Comparison of ENCODE assay signal across 12 cellular contexts in the genomic region with DNA sequence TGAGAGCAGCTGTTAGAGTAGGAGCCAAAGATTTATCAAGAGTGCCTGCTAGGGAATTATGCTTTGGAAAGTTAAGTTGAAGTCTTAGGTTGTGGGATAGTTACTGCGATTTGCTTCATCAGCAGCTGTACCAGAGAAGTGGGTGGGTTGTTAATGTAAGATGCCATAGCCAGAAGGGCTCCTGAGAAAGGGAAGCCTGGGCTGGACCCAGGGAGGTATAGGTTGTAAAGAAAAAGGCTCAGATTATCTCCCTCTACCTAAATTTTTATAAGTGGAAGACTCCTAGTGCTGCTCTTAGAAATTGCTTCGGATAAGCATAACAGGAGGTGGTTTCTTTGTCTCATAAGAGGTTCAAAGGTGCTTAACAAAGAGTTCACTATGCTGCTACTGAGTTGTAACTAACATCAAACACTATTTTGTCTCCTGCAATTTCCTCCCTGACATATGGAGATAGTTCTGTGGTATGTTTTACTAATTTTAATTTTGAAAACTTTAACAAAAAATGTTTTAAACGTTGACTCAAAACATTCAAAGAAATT.
DNase-seq lines count a peak whose midpoint lies in the region; ATAC-seq, FAIRE-seq and TF ChIP-seq lines count a peak whose summit lies in the region.
"Had no signal": no experiment of that assay in that cellular context is flagged by ENCODE, and none has a peak within 500 bp of the region (broad histone marks: within the 10 kb centered on the region; RNA-seq: fewer than 3 reads in every experiment).

No MANE protein-coding gene starts in this region.

- no peaks in the 10 kb centered on the region for H3K9me3 Mint-ChIP-seq in activated naive CD4-positive, alpha-beta T cell treated with anti-CD3 and anti-CD28 coated beads, Interleukin-2, amount 50 U/mL, for 24 hours
- H3K9me3 Mint-ChIP-seq in activated naive CD4-positive, alpha-beta T cell treated with anti-CD3 and anti-CD28 coated beads for 36 hours: no peaks in the 10 kb centered on the region
- peaks cover 8% of the 10 kb centered on the region; the same call in 1 of the 2 replicates for H3K9me3 Mint-ChIP-seq in WTC11
- no peaks in the 10 kb centered on the region for H3K9me3 Mint-ChIP-seq in stimulated activated memory B cell treated with anti-CD40 and anti-IgM and Interleukin-4, amounts not matched to agents 10 μg/mL and 1 μg/mL and 100 μg/mL, for 72 hours
- H3K9me3 Mint-ChIP-seq in activated T-helper 17 cell treated with anti-CD3 and anti-CD28 coated beads, Interleukin-2, amount 50 U/mL, for 72 hours: no peaks in the 10 kb centered on the region
- no peaks in the 10 kb centered on the region for H3K9me3 Mint-ChIP-seq in T-helper 2 cell treated with Interferon-gamma antibody and Interleukin-4, amounts not matched to agents 5 μg/mL and 100 μg/mL, for 36 hours

- intact Hi-C loops in activated naive CD4-positive, alpha-beta T cell treated with anti-CD3 and anti-CD28 coated beads for 36 hours (cut with micrococcal nuclease): no loop called here
- intact Hi-C loops in kidney (cut with DNase I): no loop called here

- H3K4me2 ChIP-seq in SK-N-SH: no peak overlapping the region

- H3K9me3 ChIP-seq in kidney (ENCODE audit: control insufficient read depth in 1 of 2, low read length in 2 of 2) (no peaks in the 10 kb centered on the region), SK-N-SH (no peaks in the 10 kb centered on the region)

- H3K4me3 ChIP-seq in kidney (ENCODE audit: low read length in 2 of 2): no peak overlapping the region
- no peak overlapping the region for H3K4me3 ChIP-seq in SK-N-SH (ENCODE audit: low read depth in 2 of 2, low read length in 1 of 2)

- peak; percentile 23 for FAIRE-seq in kidney (lab: Jason Lieb, UNC)

- no peaks in the 10 kb centered on the region for H3K9me2 ChIP-seq in SK-N-SH

- no peak overlapping the region for H3K27ac ChIP-seq in kidney (ENCODE audit: low read depth in 2 of 2, low read length in 2 of 2)
- no peak overlapping the region for H3K27ac ChIP-seq in SK-N-SH (ENCODE audit: low read depth in 2 of 2, low read length in 1 of 2)
- H3K27ac ChIP-seq: 22Rv1 had no signal

- no peak overlapping the region for H3K4me3 Mint-ChIP-seq in activated naive CD4-positive, alpha-beta T cell treated with anti-CD3 and anti-CD28 coated beads, Interleukin-2, amount 50 U/mL, for 24 hours
- H3K4me3 Mint-ChIP-seq in activated naive CD4-positive, alpha-beta T cell treated with anti-CD3 and anti-CD28 coated beads for 36 hours: no peak overlapping the region
- H3K4me3 Mint-ChIP-seq in WTC11: no peak overlapping the region
- no peak overlapping the region for H3K4me3 Mint-ChIP-seq in stimulated activated memory B cell treated with anti-CD40 and anti-IgM and Interleukin-4, amounts not matched to agents 10 μg/mL and 1 μg/mL and 100 μg/mL, for 72 hours
- no peak overlapping the region for H3K4me3 Mint-ChIP-seq in activated T-helper 17 cell treated with anti-CD3 and anti-CD28 coated beads, Interleukin-2, amount 50 U/mL, for 72 hours
- H3K4me3 Mint-ChIP-seq in T-helper 2 cell treated with Interferon-gamma antibody and Interleukin-4, amounts not matched to agents 5 μg/mL and 100 μg/mL, for 36 hours: no peak overlapping the region

- H4K20me1 ChIP-seq in SK-N-SH (ENCODE audit: insufficient read depth): no peaks in the 10 kb centered on the region

- no peaks in the 10 kb centered on the region for H3K27me3 ChIP-seq in SK-N-SH (ENCODE audit: insufficient read depth)

- H2AFZ ChIP-seq in SK-N-SH (ENCODE audit: low read depth): no peak overlapping the region

- under 1% methylated on average over 3 of the region's 3 CpGs for WGBS in SK-N-SH (ENCODE audit: low lambda C conversion rate)

- CTCF ChIA-PET in activated naive CD4-positive, alpha-beta T cell treated with anti-CD3 and anti-CD28 coated beads for 36 hours (lab: Charles Lee): no interaction called here
- CTCF ChIA-PET in WTC11 (lab: Charles Lee): no interaction called here
- CTCF ChIA-PET in SK-N-SH (lab: Yijun Ruan, JAX): no interaction called here

- H3K27ac Mint-ChIP-seq in activated naive CD4-positive, alpha-beta T cell treated with anti-CD3 and anti-CD28 coated beads, Interleukin-2, amount 50 U/mL, for 24 hours: peak overlapping the region; percentile 66
- no peak overlapping the region for H3K27ac Mint-ChIP-seq in activated naive CD4-positive, alpha-beta T cell treated with anti-CD3 and anti-CD28 coated beads for 36 hours
- peak overlapping the region; percentile 50 for H3K27ac Mint-ChIP-seq in WTC11
- H3K27ac Mint-ChIP-seq in stimulated activated memory B cell treated with anti-CD40 and anti-IgM and Interleukin-4, amounts not matched to agents 10 μg/mL and 1 μg/mL and 100 μg/mL, for 72 hours: no peak overlapping the region
- H3K27ac Mint-ChIP-seq in activated T-helper 17 cell treated with anti-CD3 and anti-CD28 coated beads, Interleukin-2, amount 50 U/mL, for 72 hours: no peak overlapping the region
- no peak overlapping the region for H3K27ac Mint-ChIP-seq in T-helper 2 cell treated with Interferon-gamma antibody and Interleukin-4, amounts not matched to agents 5 μg/mL and 100 μg/mL, for 36 hours

- DNase-seq in activated naive CD4-positive, alpha-beta T cell treated with anti-CD3 and anti-CD28 coated beads for 36 hours: no peak
- DNase-seq in WTC11 (ENCODE audit: low spot score): no peak
- DNase-seq in kidney: no peak
- no peak for DNase-seq in T-helper 2 cell treated with Interferon-gamma antibody and Interleukin-4, amounts not matched to agents 5 μg/mL and 100 μg/mL, for 36 hours (ENCODE audit: low spot score)
- DNase-seq in SK-N-SH: no peak
- DNase-seq: Calu3, DMS 273 treated with DMSO at 0.1 percent for 48 hours, H7 had no signal

- TF ChIP-seq RAD21 in SK-N-SH (IDR thresholded peaks at IDR 0.05; ENCODE audit: low read length): no peak

- POLR2A ChIA-PET in WTC11 (lab: Charles Lee) (no interaction called here), SK-N-SH (lab: Yijun Ruan, JAX) (no interaction called here)

- no peaks in the 10 kb centered on the region for H3K36me3 Mint-ChIP-seq in activated naive CD4-positive, alpha-beta T cell treated with anti-CD3 and anti-CD28 coated beads, Interleukin-2, amount 50 U/mL, for 24 hours
- no peaks in the 10 kb centered on the region for H3K36me3 Mint-ChIP-seq in activated naive CD4-positive, alpha-beta T cell treated with anti-CD3 and anti-CD28 coated beads for 36 hours (ENCODE audit: low read depth)
- H3K36me3 Mint-ChIP-seq in WTC11: no peaks in the 10 kb centered on the region
- H3K36me3 Mint-ChIP-seq in stimulated activated memory B cell treated with anti-CD40 and anti-IgM and Interleukin-4, amounts not matched to agents 10 μg/mL and 1 μg/mL and 100 μg/mL, for 72 hours: no peaks in the 10 kb centered on the region
- no peaks in the 10 kb centered on the region for H3K36me3 Mint-ChIP-seq in activated T-helper 17 cell treated with anti-CD3 and anti-CD28 coated beads, Interleukin-2, amount 50 U/mL, for 72 hours (ENCODE audit: low read depth)
- H3K36me3 Mint-ChIP-seq in T-helper 2 cell treated with Interferon-gamma antibody and Interleukin-4, amounts not matched to agents 5 μg/mL and 100 μg/mL, for 36 hours (ENCODE audit: low read depth): no peaks in the 10 kb centered on the region

- H3K36me3 ChIP-seq in kidney (ENCODE audit: control insufficient read depth in 1 of 2, insufficient read depth in 2 of 2, low read length in 2 of 2) (no peaks in the 10 kb centered on the region), SK-N-SH (replicated peaks in 1 of 2; ENCODE audit: control insufficient read depth in 1 of 2, insufficient read depth in 2 of 2, low read length in 1 of 2) (no peaks in the 10 kb centered on the region)

- TF ChIP-seq CTCF in WTC11 (IDR thresholded peaks at IDR 0.05) (no peak), kidney (IDR thresholded peaks at IDR 0.05; ENCODE audit: borderline replicate concordance, extremely low read depth, insufficient read depth) (no peak), SK-N-SH (IDR thresholded peaks at IDR 0.05) (no peak)

- H3K4me1 ChIP-seq in kidney (ENCODE audit: control insufficient read depth in 1 of 2, insufficient read depth in 1 of 2, low read depth in 1 of 2, low read length in 2 of 2) (no peaks in the 10 kb centered on the region), SK-N-SH (ENCODE audit: control insufficient read depth in 1 of 2, insufficient read depth in 2 of 2, low read depth in 1 of 2, low read length in 1 of 2) (no peaks in the 10 kb centered on the region)

- no peak for TF ChIP-seq EP300 in SK-N-SH (IDR thresholded peaks at IDR 0.05; ENCODE audit: borderline replicate concordance in 1 of 2, low read depth in 1 of 2, low read length in 1 of 2)

- no peaks in the 10 kb centered on the region for H3K79me2 ChIP-seq in SK-N-SH (ENCODE audit: insufficient read depth)

- H3K4me1 Mint-ChIP-seq in activated naive CD4-positive, alpha-beta T cell treated with anti-CD3 and anti-CD28 coated beads, Interleukin-2, amount 50 U/mL, for 24 hours: peaks cover 6% of the 10 kb centered on the region
- H3K4me1 Mint-ChIP-seq in activated naive CD4-positive, alpha-beta T cell treated with anti-CD3 and anti-CD28 coated beads for 36 hours (ENCODE audit: low read depth): no peaks in the 10 kb centered on the region
- peaks cover 53% of the 10 kb centered on the region for H3K4me1 Mint-ChIP-seq in WTC11
- no peaks in the 10 kb centered on the region for H3K4me1 Mint-ChIP-seq in stimulated activated memory B cell treated with anti-CD40 and anti-IgM and Interleukin-4, amounts not matched to agents 10 μg/mL and 1 μg/mL and 100 μg/mL, for 72 hours
- H3K4me1 Mint-ChIP-seq in activated T-helper 17 cell treated with anti-CD3 and anti-CD28 coated beads, Interleukin-2, amount 50 U/mL, for 72 hours: peaks cover 4% of the 10 kb centered on the region
- H3K4me1 Mint-ChIP-seq in T-helper 2 cell treated with Interferon-gamma antibody and Interleukin-4, amounts not matched to agents 5 μg/mL and 100 μg/mL, for 36 hours (ENCODE audit: low read depth): no peaks in the 10 kb centered on the region

- H3K27me3 Mint-ChIP-seq in activated naive CD4-positive, alpha-beta T cell treated with anti-CD3 and anti-CD28 coated beads, Interleukin-2, amount 50 U/mL, for 24 hours: no peaks in the 10 kb centered on the region
- H3K27me3 Mint-ChIP-seq in activated naive CD4-positive, alpha-beta T cell treated with anti-CD3 and anti-CD28 coated beads for 36 hours (ENCODE audit: low read depth): no peaks in the 10 kb centered on the region
- no peaks in the 10 kb centered on the region for H3K27me3 Mint-ChIP-seq in WTC11 (ENCODE audit: low read depth)
- H3K27me3 Mint-ChIP-seq in stimulated activated memory B cell treated with anti-CD40 and anti-IgM and Interleukin-4, amounts not matched to agents 10 μg/mL and 1 μg/mL and 100 μg/mL, for 72 hours: no peaks in the 10 kb centered on the region
- no peaks in the 10 kb centered on the region for H3K27me3 Mint-ChIP-seq in activated T-helper 17 cell treated with anti-CD3 and anti-CD28 coated beads, Interleukin-2, amount 50 U/mL, for 72 hours
- no peaks in the 10 kb centered on the region for H3K27me3 Mint-ChIP-seq in T-helper 2 cell treated with Interferon-gamma antibody and Interleukin-4, amounts not matched to agents 5 μg/mL and 100 μg/mL, for 36 hours (ENCODE audit: low read depth)

- H3K9ac ChIP-seq in kidney (ENCODE audit: low read length in 2 of 2) (no peak overlapping the region), SK-N-SH (no peak overlapping the region)

- peak; percentile 57 for ATAC-seq in WTC11
- peak; percentile 31 for ATAC-seq in stimulated activated memory B cell treated with anti-CD40 and anti-IgM and Interleukin-4, amounts not matched to agents 10 μg/mL and 1 μg/mL and 100 μg/mL, for 72 hours
- no peak for ATAC-seq in activated T-helper 17 cell treated with anti-CD3 and anti-CD28 coated beads, Interleukin-2, amount 50 U/mL, for 72 hours (replicated peaks)

- no peaks in the 10 kb centered on the region for H3F3A ChIP-seq in SK-N-SH (replicated peaks; ENCODE audit: insufficient read depth)

Comparison
In these comparisons a context has a peak if more than half of its experiments do, and no peak if none do; other contexts are left out.
1. H3K27ac Mint-ChIP-seq: peak in activated naive CD4-positive, alpha-beta T cell treated with anti-CD3 and anti-CD28 coated beads, Interleukin-2, amount 50 U/mL, for 24 hours (single experiment) and WTC11 (single experiment); none in activated naive CD4-positive, alpha-beta T cell treated with anti-CD3 and anti-CD28 coated beads for 36 hours (single experiment), stimulated activated memory B cell treated with anti-CD40 and anti-IgM and Interleukin-4, amounts not matched to agents 10 μg/mL and 1 μg/mL and 100 μg/mL, for 72 hours (single experiment), activated T-helper 17 cell treated with anti-CD3 and anti-CD28 coated beads, Interleukin-2, amount 50 U/mL, for 72 hours (single experiment) and T-helper 2 cell treated with Interferon-gamma antibody and Interleukin-4, amounts not matched to agents 5 μg/mL and 100 μg/mL, for 36 hours (single experiment).